In genomic region chr4:67546971-67547370, GRCh38 we compare ENCODE assay signal across 22 cellular contexts. TPM values are rescaled to one million over a fixed set of nuclear protein-coding genes. Genes with fewer than 3 reads are reported as not detected.
A peak's percentile ranks its signal among the peaks of the same experiment; 100 is the strongest.
DNase-seq lines count a peak whose midpoint lies in the region; ATAC-seq and TF ChIP-seq lines count a peak whose summit lies in the region.
"Had no signal": no experiment of that assay in that cellular context is flagged by ENCODE, and none has a peak within 500 bp of the region (broad histone marks: within the 10 kb centered on the region; RNA-seq: fewer than 3 reads in every experiment).

No MANE protein-coding gene starts in this region.

- H3K36me3 ChIP-seq in tibial artery: no peaks in the 10 kb centered on the region

- no peaks in the 10 kb centered on the region for H3K27me3 Mint-ChIP-seq in activated CD8-positive, alpha-beta memory T cell treated with anti-CD3 and anti-CD28 coated beads, Interleukin-2, amount 10 ng/mL, durations not matched to agents 7 days and 5 days
- no peaks in the 10 kb centered on the region for H3K27me3 Mint-ChIP-seq in activated T-helper 17 cell treated with anti-CD3 and anti-CD28 coated beads, Interleukin-2, amount 50 U/mL, for 72 hours
- H3K27me3 Mint-ChIP-seq in memory B cell: no peaks in the 10 kb centered on the region
- H3K27me3 Mint-ChIP-seq: naive B cell; stimulated activated memory B cell treated with anti-CD40 and anti-IgM and Interleukin-4, amounts not matched to agents 10 μg/mL and 1 μg/mL and 100 μg/mL, for 72 hours had no signal

- no peak for DNase-seq in activated CD8-positive, alpha-beta memory T cell treated with anti-CD3 and anti-CD28 coated beads, Interleukin-2, amount 10 ng/mL, durations not matched to agents 7 days and 5 days
- DNase-seq in activated CD8-positive, alpha-beta memory T cell treated with anti-CD3 and anti-CD28 coated beads for 24 hours: no peak
- no peak for DNase-seq in memory B cell (ENCODE audit: low spot score in 2 of 2)
- DNase-seq in tibial artery: no peak
- no peak for DNase-seq in HCEC 1CT
- DNase-seq: activated CD8-positive, alpha-beta memory T cell treated with anti-CD3 and anti-CD28 coated beads, Interleukin-2, amount 50 U/mL, for 48 hours; amniotic stem cell; DMS153; KBM-7; left colon; naive B cell; NCI-H1436; NCI-H226; SW 1271 had no signal

- peaks cover 0 to 34% (median 4%) of the 10 kb centered on the region in 4 donors for H3K4me1 ChIP-seq in tibial artery

- H3K9me3 Mint-ChIP-seq in activated CD8-positive, alpha-beta memory T cell treated with anti-CD3 and anti-CD28 coated beads, Interleukin-2, amount 10 ng/mL, durations not matched to agents 7 days and 5 days (ENCODE audit: low read depth): no peaks in the 10 kb centered on the region
- no peaks in the 10 kb centered on the region for H3K9me3 Mint-ChIP-seq in activated T-helper 17 cell treated with anti-CD3 and anti-CD28 coated beads, Interleukin-2, amount 50 U/mL, for 72 hours
- H3K9me3 Mint-ChIP-seq in memory B cell: no peaks in the 10 kb centered on the region
- H3K9me3 Mint-ChIP-seq: naive B cell; stimulated activated memory B cell treated with anti-CD40 and anti-IgM and Interleukin-4, amounts not matched to agents 10 μg/mL and 1 μg/mL and 100 μg/mL, for 72 hours had no signal

- H3K4me3 Mint-ChIP-seq in activated CD8-positive, alpha-beta memory T cell treated with anti-CD3 and anti-CD28 coated beads, Interleukin-2, amount 10 ng/mL, durations not matched to agents 7 days and 5 days: no peak overlapping the region
- H3K4me3 Mint-ChIP-seq in activated T-helper 17 cell treated with anti-CD3 and anti-CD28 coated beads, Interleukin-2, amount 50 U/mL, for 72 hours: peak overlapping the region; percentile 96
- peak overlapping the region; percentile 11 for H3K4me3 Mint-ChIP-seq in memory B cell
- H3K4me3 Mint-ChIP-seq: stimulated activated memory B cell treated with anti-CD40 and anti-IgM and Interleukin-4, amounts not matched to agents 10 μg/mL and 1 μg/mL and 100 μg/mL, for 72 hours had no signal

- intact Hi-C loops in tibial artery (cut with DNase I; ENCODE audit: low total_unique reads): no loop called here

- H3K27ac Mint-ChIP-seq in activated CD8-positive, alpha-beta memory T cell treated with anti-CD3 and anti-CD28 coated beads, Interleukin-2, amount 10 ng/mL, durations not matched to agents 7 days and 5 days: peak overlapping the region; percentile 32
- no peak overlapping the region for H3K27ac Mint-ChIP-seq in activated T-helper 17 cell treated with anti-CD3 and anti-CD28 coated beads, Interleukin-2, amount 50 U/mL, for 72 hours
- H3K27ac Mint-ChIP-seq in memory B cell: no peak overlapping the region
- H3K27ac Mint-ChIP-seq: stimulated activated memory B cell treated with anti-CD40 and anti-IgM and Interleukin-4, amounts not matched to agents 10 μg/mL and 1 μg/mL and 100 μg/mL, for 72 hours had no signal

- peaks cover 22% of the 10 kb centered on the region for H3K36me3 Mint-ChIP-seq in activated CD8-positive, alpha-beta memory T cell treated with anti-CD3 and anti-CD28 coated beads, Interleukin-2, amount 10 ng/mL, durations not matched to agents 7 days and 5 days
- H3K36me3 Mint-ChIP-seq in activated T-helper 17 cell treated with anti-CD3 and anti-CD28 coated beads, Interleukin-2, amount 50 U/mL, for 72 hours (ENCODE audit: low read depth): peaks cover 35% of the 10 kb centered on the region
- H3K36me3 Mint-ChIP-seq in memory B cell: peaks cover 5% of the 10 kb centered on the region
- H3K36me3 Mint-ChIP-seq: naive B cell had no signal

- CTCF ChIA-PET in activated CD8-positive, alpha-beta memory T cell treated with anti-CD3 and anti-CD28 coated beads, Interleukin-2, amount 10 ng/mL, durations not matched to agents 7 days and 5 days (lab: Charles Lee): interaction anchor here (1.3 to 1.8 kb wide), 6 partner anchors 9 to 363 kb away, joined by 3 to 8 read pairs (median 4); partner anchors contain the start of gene UBA6

- H3K4me1 Mint-ChIP-seq in activated CD8-positive, alpha-beta memory T cell treated with anti-CD3 and anti-CD28 coated beads, Interleukin-2, amount 10 ng/mL, durations not matched to agents 7 days and 5 days: peaks cover 38% of the 10 kb centered on the region
- H3K4me1 Mint-ChIP-seq in activated T-helper 17 cell treated with anti-CD3 and anti-CD28 coated beads, Interleukin-2, amount 50 U/mL, for 72 hours: peaks cover 11% of the 10 kb centered on the region
- H3K4me1 Mint-ChIP-seq in memory B cell: peaks cover 26% of the 10 kb centered on the region

- H3K4me3 ChIP-seq in tibial artery: no peak overlapping the region
- H3K4me3 ChIP-seq: coronary artery, HAP-1 had no signal

- ATAC-seq in activated CD8-positive, alpha-beta memory T cell treated with anti-CD3 and anti-CD28 coated beads, Interleukin-2, amount 10 ng/mL, durations not matched to agents 7 days and 5 days: no peak
- no peak for ATAC-seq in activated T-helper 17 cell treated with anti-CD3 and anti-CD28 coated beads, Interleukin-2, amount 50 U/mL, for 72 hours (replicated peaks)
- ATAC-seq in memory B cell (ENCODE audit: low read depth) (no peak), HG02678 (IDR thresholded peaks at IDR 0.05; ENCODE audit: unreplicated experiment) (no peak), GM18861 (IDR thresholded peaks at IDR 0.05; ENCODE audit: unreplicated experiment) (no peak)
- ATAC-seq: esophagus mucosa; left colon; sciatic nerve; stimulated activated memory B cell treated with anti-CD40 and anti-IgM and Interleukin-4, amounts not matched to agents 10 μg/mL and 1 μg/mL and 100 μg/mL, for 72 hours had no signal

- no peaks in the 10 kb centered on the region for H3K9me3 ChIP-seq in tibial artery
- H3K9me3 ChIP-seq: HAP-1 had no signal

- H3K27ac ChIP-seq in tibial artery: peak overlapping the region; percentile 43 to 95
- H3K27ac ChIP-seq: coronary artery had no signal

- H3K27me3 ChIP-seq in tibial artery: no peaks in the 10 kb centered on the region

- peak in 1 of 2 experiments; percentile 7 for TF ChIP-seq CTCF in tibial artery (IDR thresholded peaks at IDR 0.05)

RNA-seq across cellular contexts. Expression of gene CENPC, which starts 1.7 kb away (rescaled TPM):
- total RNA-seq in activated CD8-positive, alpha-beta memory T cell treated with anti-CD3 and anti-CD28 coated beads, Interleukin-2, amount 10 ng/mL, durations not matched to agents 7 days and 5 days: 10 to 100 TPM; 37.4 to 46.5 TPM
- 10 to 100 TPM; 30.9 to 64.9 TPM for total RNA-seq in activated T-helper 17 cell treated with anti-CD3 and anti-CD28 coated beads, Interleukin-2, amount 50 U/mL, for 72 hours

RNA-seq across cellular contexts. Expression of gene STAP1, which starts 11.6 kb away (rescaled TPM):
- 10 to 100 TPM; 29.1 to 32.4 TPM for total RNA-seq in activated CD8-positive, alpha-beta memory T cell treated with anti-CD3 and anti-CD28 coated beads, Interleukin-2, amount 10 ng/mL, durations not matched to agents 7 days and 5 days
- 1 to 10 TPM; 2.6 to 2.7 TPM for total RNA-seq in activated T-helper 17 cell treated with anti-CD3 and anti-CD28 coated beads, Interleukin-2, amount 50 U/mL, for 72 hours

Comparison
In these comparisons a context has a peak if more than half of its experiments do, and no peak if none do; other contexts are left out.
1. RNA of gene STAP1, which starts 11.6 kb away (total RNA-seq): 29.1 to 32.4 TPM in activated CD8-positive, alpha-beta memory T cell treated with anti-CD3 and anti-CD28 coated beads, Interleukin-2, amount 10 ng/mL, durations not matched to agents 7 days and 5 days; 2.6 to 2.7 TPM in activated T-helper 17 cell treated with anti-CD3 and anti-CD28 coated beads, Interleukin-2, amount 50 U/mL, for 72 hours; every median in the first group is over 4 times any median in the second.